16 cellular contexts compared by ENCODE assay signal in genomic region chr2:111029135-111029927, GRCh38.
A peak's percentile ranks its signal among the peaks of the same experiment; 100 is the strongest.
DNase-seq lines count a peak whose midpoint lies in the region; ATAC-seq and TF ChIP-seq lines count a peak whose summit lies in the region.
"Had no signal": no experiment of that assay in that cellular context is flagged by ENCODE, and none has a peak within 500 bp of the region (broad histone marks: within the 10 kb centered on the region; RNA-seq: fewer than 3 reads in every experiment).

No MANE protein-coding gene starts in this region.

- peaks cover 76% of the 10 kb centered on the region for H3K4me1 Mint-ChIP-seq in CD14-positive monocyte
- H3K4me1 Mint-ChIP-seq: activated CD4-positive, alpha-beta T cell treated with anti-CD3 and anti-CD28 coated beads, Interleukin-2, amount 10 ng/mL, durations not matched to agents 7 days and 5 days had no signal

- peak overlapping the region; percentile 68 to 89 (median 84) for H3K27ac Mint-ChIP-seq in CD14-positive monocyte
- H3K27ac Mint-ChIP-seq: activated CD4-positive, alpha-beta T cell treated with anti-CD3 and anti-CD28 coated beads, Interleukin-2, amount 10 ng/mL, durations not matched to agents 7 days and 5 days; activated T-helper 1 cell treated with anti-CD3 and anti-CD28 coated beads, Interleukin-12 subunit alpha, Interleukin-12 subunit beta, Interleukin-2, Interleukin-4 antibody, amounts not matched to agents 30 ng/mL and 10 ng/mL and 1 ng/mL, durations not matched to agents 14 hours and 24 hours and 36 hours; natural killer cell treated with Interleukin-12 subunit alpha and Interleukin-12 subunit beta and Interleukin-15 and Interleukin-18, amount 100 ng/mL, for 72 hours; stimulated activated naive B cell treated with anti-CD40 and anti-IgM and Interleukin-4, amounts not matched to agents 10 μg/mL and 1 μg/mL and 100 μg/mL, for 72 hours; T-helper 17 cell had no signal

- H3K4me3 Mint-ChIP-seq in CD14-positive monocyte: peak overlapping the region; percentile 24 to 37
- H3K4me3 Mint-ChIP-seq: activated CD4-positive, alpha-beta T cell treated with anti-CD3 and anti-CD28 coated beads, Interleukin-2, amount 10 ng/mL, durations not matched to agents 7 days and 5 days; activated T-helper 1 cell treated with anti-CD3 and anti-CD28 coated beads, Interleukin-12 subunit alpha, Interleukin-12 subunit beta, Interleukin-2, Interleukin-4 antibody, amounts not matched to agents 30 ng/mL and 10 ng/mL and 1 ng/mL, durations not matched to agents 14 hours and 24 hours and 36 hours; stimulated activated naive B cell treated with anti-CD40 and anti-IgM and Interleukin-4, amounts not matched to agents 10 μg/mL and 1 μg/mL and 100 μg/mL, for 72 hours; T-helper 17 cell had no signal

- no peaks in the 10 kb centered on the region for H3K27me3 Mint-ChIP-seq in CD14-positive monocyte (ENCODE audit: low read depth in 3 of 3)

- DNase-seq in CD14-positive monocyte (ENCODE audit: low spot score) (no peak), HPDE6-E6E7 (ENCODE audit: extremely low spot score) (peak; percentile 29), RPMI7951 (ENCODE audit: low read depth) (peak; percentile 35), iPS-NIHi11 (ENCODE audit: low spot score) (peak; percentile 74), activated gamma-delta T cell treated with Interleukin-2 at 50 U/mL for 16 hours (no peak), NCI-H1092 (lab: John Stamatoyannopoulos, UW) (no peak)
- DNase-seq: activated CD4-positive, alpha-beta T cell treated with anti-CD3 and anti-CD28 coated beads, Interleukin-2, amount 10 ng/mL, durations not matched to agents 7 days and 5 days; effector memory CD4-positive, alpha-beta T cell; right lobe of liver; stimulated activated naive B cell treated with anti-CD40 and anti-IgM and Interleukin-4, amounts not matched to agents 10 μg/mL and 1 μg/mL and 100 μg/mL, for 72 hours; T-helper 17 cell; uterus had no signal

- no peak for ATAC-seq in HG03159 (IDR thresholded peaks at IDR 0.05; ENCODE audit: unreplicated experiment)
- ATAC-seq in GM21619 (IDR thresholded peaks at IDR 0.05; ENCODE audit: unreplicated experiment): no peak
- ATAC-seq: natural killer cell treated with Interleukin-12 subunit alpha and Interleukin-12 subunit beta and Interleukin-15 and Interleukin-18, amount 100 ng/mL, for 72 hours; right lobe of liver; T-helper 17 cell had no signal

- H3K9me3 Mint-ChIP-seq in CD14-positive monocyte: peaks cover 0 to 3% (median 2%) of the 10 kb centered on the region in 7 donors
- H3K9me3 Mint-ChIP-seq: natural killer cell treated with Interleukin-12 subunit alpha and Interleukin-12 subunit beta and Interleukin-15 and Interleukin-18, amount 100 ng/mL, for 72 hours; stimulated activated naive B cell treated with anti-CD40 and anti-IgM and Interleukin-4, amounts not matched to agents 10 μg/mL and 1 μg/mL and 100 μg/mL, for 72 hours had no signal

- H3K36me3 Mint-ChIP-seq in CD14-positive monocyte: peaks cover 0 to 3% of the 10 kb centered on the region in 2 donors
- H3K36me3 Mint-ChIP-seq: stimulated activated naive B cell treated with anti-CD40 and anti-IgM and Interleukin-4, amounts not matched to agents 10 μg/mL and 1 μg/mL and 100 μg/mL, for 72 hours had no signal

- TF ChIP-seq CTCF in CD14-positive monocyte (IDR thresholded peaks at IDR 0.05): no peak

- intact Hi-C loops in CD14-positive monocyte (cut with micrococcal nuclease): no loop called here

Comparison
In these comparisons a context has a peak if more than half of its experiments do, and no peak if none do; other contexts are left out.
1. DNase-seq: peak in HPDE6-E6E7 (single experiment), RPMI7951 (single experiment) and iPS-NIHi11 (single experiment); none in CD14-positive monocyte (single experiment), activated gamma-delta T cell treated with Interleukin-2 at 50 U/mL for 16 hours (single experiment) and NCI-H1092 (single experiment).